Comparison of ENCODE assay signal across 8 cellular contexts in genomic region chr12:69900720-69901131, GRCh38.
DNase-seq lines count a peak whose midpoint lies in the region; ATAC-seq and TF ChIP-seq lines count a peak whose summit lies in the region.

No MANE protein-coding gene starts in this region.

- no peaks in the 10 kb centered on the region for H3K36me3 Mint-ChIP-seq in HFFc6 (ENCODE audit: low read depth)

- H3K4me3 ChIP-seq in GM12864 (ENCODE audit: low read depth, low read length): no peak overlapping the region

- no peak for ATAC-seq in HG02571 (IDR thresholded peaks at IDR 0.05; ENCODE audit: unreplicated experiment)

- peaks cover 45% of the 10 kb centered on the region for H3K4me1 Mint-ChIP-seq in HFFc6 (ENCODE audit: low read depth)

- peak; percentile 16 for DNase-seq in GM12864 (ENCODE audit: low read depth)
- peak; percentile 50 for DNase-seq in HFFc6
- peak; percentile 75 for DNase-seq in NCI-H1417 treated with DMSO at 0.1 percent for 48 hours (lab: John Stamatoyannopoulos, UW)
- peak; percentile 38 for DNase-seq in T follicular helper cell (ENCODE audit: low read depth)
- peak; percentile 64 for DNase-seq in amniotic stem cell (lab: John Stamatoyannopoulos, UW)
- peak; percentile 59 to 74 for DNase-seq in hippocampal formation (lab: John Stamatoyannopoulos, UW)
- peak; percentile 34 to 70 for DNase-seq in stimulated activated CD4-positive, alpha-beta T cell treated with anti-CD3 and anti-CD28 coated beads, Interleukin-12 subunit alpha, Interleukin-12 subunit beta, amount 100 ng/mL, for 24 hours (ENCODE audit: low read depth in 2 of 2)

- no peak overlapping the region for H3K4me3 Mint-ChIP-seq in HFFc6

- no peaks in the 10 kb centered on the region; the same call in none of the 2 replicates for H3K27me3 Mint-ChIP-seq in HFFc6 (ENCODE audit: insufficient read depth)

- H3K9me3 Mint-ChIP-seq in HFFc6: no peaks in the 10 kb centered on the region

- peak; percentile 63 for TF ChIP-seq CTCF in GM12864 (IDR thresholded peaks at IDR 0.05; ENCODE audit: low read depth, low read length, missing control alignments)
- peak; percentile 97 for TF ChIP-seq CTCF in HFFc6 (IDR thresholded peaks at IDR 0.05)

- H3K27ac Mint-ChIP-seq in HFFc6: no peak overlapping the region

Comparison
In these comparisons a context has a peak if more than half of its experiments do, and no peak if none do; other contexts are left out.
1. DNase-seq: peak in every context shown above with its lines; median percentile 75 in NCI-H1417 treated with DMSO at 0.1 percent for 48 hours; 66 in hippocampal formation; 64 in amniotic stem cell; 52 in stimulated activated CD4-positive, alpha-beta T cell treated with anti-CD3 and anti-CD28 coated beads, Interleukin-12 subunit alpha, Interleukin-12 subunit beta, amount 100 ng/mL, for 24 hours; 50 in HFFc6; 38 in T follicular helper cell; 16 in GM12864.